ENCODE assay signal across 20 cellular contexts in genomic region chr7:145957160-145957890, GRCh38.
"Had no signal": no experiment of that assay in that cellular context is flagged by ENCODE, and none has a peak within 500 bp of the region (broad histone marks: within the 10 kb centered on the region; RNA-seq: fewer than 3 reads in every experiment).

No MANE protein-coding gene starts in this region.

- H3K36me3 ChIP-seq: ascending aorta, cardiac muscle cell, esophagus muscularis mucosa, tibial nerve, uterus, WERI-Rb-1 had no signal

- H3K4me3 ChIP-seq: ascending aorta, cardiac muscle cell, esophagus muscularis mucosa, tibial nerve, uterus had no signal

- H3K27me3 ChIP-seq: ascending aorta, cardiac muscle cell, esophagus muscularis mucosa, tibial nerve, uterus had no signal

- H3K4me1 ChIP-seq: ascending aorta, esophagus muscularis mucosa, tibial nerve, uterus had no signal

- ATAC-seq: activated CD8-positive, alpha-beta memory T cell treated with anti-CD3 and anti-CD28 coated beads, Interleukin-2, amount 10 ng/mL, durations not matched to agents 7 days and 5 days; natural killer cell treated with Interleukin-12 subunit alpha and Interleukin-12 subunit beta and Interleukin-15 and Interleukin-18, amount 100 ng/mL, for 72 hours had no signal

- H3K27ac ChIP-seq: ascending aorta, cardiac muscle cell, esophagus muscularis mucosa, tibial nerve, uterus, WERI-Rb-1 had no signal

- DNase-seq: activated CD4-positive, alpha-beta memory T cell treated with anti-CD3 and anti-CD28 coated beads for 36 hours; activated CD8-positive, alpha-beta memory T cell treated with anti-CD3 and anti-CD28 coated beads, Interleukin-2, amount 10 ng/mL, durations not matched to agents 7 days and 5 days; activated naive CD4-positive, alpha-beta T cell treated with anti-CD3 and anti-CD28 coated beads, Interleukin-2, amount 10 ng/mL, durations not matched to agents 7 days and 5 days; activated T-cell treated with anti-CD3 and anti-CD28 coated beads, Interleukin-2, amount 50 U/mL, for 1 hour; foreskin fibroblast; glutamatergic neuron; kidney glomerular epithelial cell; posterior cingulate gyrus; retina; stimulated activated CD4-positive, alpha-beta T cell treated with anti-CD3 and anti-CD28 coated beads, Interleukin-15, amount 100 ng/mL, for 24 hours; stimulated activated CD4-positive, alpha-beta T cell treated with anti-CD3 and anti-CD28 coated beads, Interleukin-4, amount 100 ng/mL, for 24 hours; stimulated activated naive CD4-positive, alpha-beta T cell; substantia nigra; uterus; WERI-Rb-1 had no signal

- H3K9me3 ChIP-seq: ascending aorta, esophagus muscularis mucosa, tibial nerve, uterus had no signal
